ENCODE assay signal across 16 cellular contexts in the genomic region with DNA sequence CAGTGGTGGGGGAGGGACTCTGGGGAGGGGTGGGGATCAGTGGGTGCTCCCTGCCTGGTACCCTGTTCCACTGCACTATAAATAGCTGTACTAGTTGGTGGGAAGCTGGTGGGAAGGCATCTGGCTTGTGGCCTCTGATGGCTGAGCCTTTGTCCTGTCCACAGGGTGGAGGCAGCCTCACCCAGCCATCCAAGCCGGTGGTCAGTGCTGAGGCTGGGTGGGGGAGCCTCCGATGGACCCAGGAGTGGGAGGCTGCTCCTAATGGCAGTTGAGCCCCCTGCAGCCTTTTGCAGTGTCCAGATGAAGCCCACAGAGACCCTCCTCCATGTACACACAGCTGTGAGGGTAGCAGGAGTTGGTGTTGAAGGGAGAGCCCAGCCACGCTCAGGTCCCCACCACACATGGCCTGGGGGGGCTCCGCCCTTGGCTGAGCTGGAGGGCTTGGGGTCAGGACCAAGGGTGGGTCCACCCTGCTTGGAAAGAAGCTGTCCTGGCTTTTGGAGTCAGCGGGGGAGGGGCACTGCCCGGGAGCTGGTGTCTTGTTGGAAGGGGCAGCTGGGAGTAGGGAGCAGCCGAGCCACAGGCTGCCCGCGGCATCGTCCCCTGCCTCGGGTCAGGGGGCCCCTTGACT. TPM values are rescaled to one million over a fixed set of nuclear protein-coding genes. Genes with fewer than 3 reads are reported as not detected.
DNase-seq lines count a peak whose midpoint lies in the region; ATAC-seq lines count a peak whose summit lies in the region.
"Had no signal": no experiment of that assay in that cellular context is flagged by ENCODE, and none has a peak within 500 bp of the region (broad histone marks: within the 10 kb centered on the region; RNA-seq: fewer than 3 reads in every experiment).

No MANE protein-coding gene starts in this region.

- H3K23ac ChIP-seq in trophoblast cell (ENCODE audit: low read length): no peak overlapping the region

- intact Hi-C loops in left ventricle myocardium superior (cut with micrococcal nuclease): no loop called here

- H2BK5ac ChIP-seq in trophoblast cell (ENCODE audit: low read depth, low read length, poor library complexity): no peak overlapping the region

- WGBS in trophoblast cell (ENCODE audit: extremely low coverage, insufficient coverage, insufficient read length): no CpG with 5 or more reads among the region's 11 CpGs

- H3K79me2 ChIP-seq in trophoblast cell (ENCODE audit: control insufficient read depth, insufficient read depth, low read length, poor library complexity): peaks cover 16% of the 10 kb centered on the region

- H3K27me3 ChIP-seq in NT2/D1 (ENCODE audit: insufficient read depth, insufficient read length) (peaks cover 3% of the 10 kb centered on the region), trophoblast cell (ENCODE audit: insufficient read depth, low read length) (no peaks in the 10 kb centered on the region)
- H3K27me3 ChIP-seq: brain microvascular endothelial cell, SJSA1 had no signal

- H3K36me3 ChIP-seq in NT2/D1 (ENCODE audit: insufficient read depth, insufficient read length, low read length) (peaks cover 29% of the 10 kb centered on the region), trophoblast cell (ENCODE audit: control insufficient read depth in 1 of 2, insufficient read depth in 2 of 2, low read length in 2 of 2) (peaks cover 19% of the 10 kb centered on the region in 2 experiments)

- no peak overlapping the region for H3K4me3 ChIP-seq in NT2/D1 (ENCODE audit: insufficient read length, low read depth)
- no peak overlapping the region for H3K4me3 ChIP-seq in trophoblast cell (ENCODE audit: low read depth, low read length)

- H3K4me1 Mint-ChIP-seq in activated T-cell treated with anti-CD3 and anti-CD28 coated beads, Interleukin-2, amount 50 U/mL, for 4 hours (ENCODE audit: low read depth): peaks cover 15% of the 10 kb centered on the region

- no peaks in the 10 kb centered on the region for H3K9me3 Mint-ChIP-seq in activated T-cell treated with anti-CD3 and anti-CD28 coated beads, Interleukin-2, amount 50 U/mL, for 4 hours

- no peak overlapping the region for H3K4me2 ChIP-seq in trophoblast cell (ENCODE audit: low read length)

- no peak overlapping the region for H4K8ac ChIP-seq in trophoblast cell (ENCODE audit: low read depth, low read length)

- no peak overlapping the region for H2AK5ac ChIP-seq in trophoblast cell (ENCODE audit: low read length)

- peak overlapping the region; percentile 38 for H3K18ac ChIP-seq in trophoblast cell (ENCODE audit: low read length)

- H3K36me3 Mint-ChIP-seq in activated T-cell treated with anti-CD3 and anti-CD28 coated beads, Interleukin-2, amount 50 U/mL, for 4 hours (ENCODE audit: insufficient read depth): peaks cover 7% of the 10 kb centered on the region

- no peak overlapping the region for H3K14ac ChIP-seq in trophoblast cell (ENCODE audit: low read length)

- H4K12ac ChIP-seq in trophoblast cell (ENCODE audit: low read depth, low read length): no peak overlapping the region

- no peak overlapping the region for H2BK120ac ChIP-seq in trophoblast cell (ENCODE audit: insufficient read depth, low read length, poor library complexity)

- peaks cover 13% of the 10 kb centered on the region for H3K79me1 ChIP-seq in trophoblast cell (ENCODE audit: low read length)

- no peak overlapping the region for H3K4ac ChIP-seq in trophoblast cell (ENCODE audit: low read depth, low read length)

- peak overlapping the region; percentile 13 for H3K9ac ChIP-seq in NT2/D1 (ENCODE audit: insufficient read length, low read depth)
- no peak overlapping the region for H3K9ac ChIP-seq in trophoblast cell (ENCODE audit: low read length)

- H3K9me3 ChIP-seq in NT2/D1 (ENCODE audit: insufficient read depth, low read length) (peaks cover 18% of the 10 kb centered on the region; the same call in 1 of the 2 replicates), trophoblast cell (ENCODE audit: insufficient read depth, low read depth, low read length) (peaks cover 10% of the 10 kb centered on the region)

- no peaks in the 10 kb centered on the region for H3K27me3 Mint-ChIP-seq in activated T-cell treated with anti-CD3 and anti-CD28 coated beads, Interleukin-2, amount 50 U/mL, for 4 hours (ENCODE audit: low read depth)

- H3K4me3 Mint-ChIP-seq in activated T-cell treated with anti-CD3 and anti-CD28 coated beads, Interleukin-2, amount 50 U/mL, for 4 hours: peak overlapping the region; percentile 11

- H3K4me1 ChIP-seq in NT2/D1 (ENCODE audit: insufficient read depth, insufficient read length) (peaks cover 28% of the 10 kb centered on the region), trophoblast cell (ENCODE audit: control insufficient read depth in 1 of 2, insufficient read depth in 2 of 2, low read length in 2 of 2) (peaks cover 19 to 28% of the 10 kb centered on the region in 2 experiments)

- DNase-seq in activated T-cell treated with anti-CD3 and anti-CD28 coated beads, Interleukin-2, amount 50 U/mL, for 4 hours: no peak
- DNase-seq in activated T-cell treated with anti-CD3 and anti-CD28 coated beads for 4 hours (no peak), NT2/D1 (ENCODE audit: low read depth, low spot score) (no peak), left ventricle myocardium superior (peak; percentile 34), trophoblast cell (no peak), NCI-H510A treated with DMSO at 0.1 percent for 48 hours (lab: John Stamatoyannopoulos, UW) (no peak)
- DNase-seq in central memory CD4-positive, alpha-beta T cell: no peak
- DNase-seq: brain microvascular endothelial cell; NCI-H2081; nucleus accumbens; stimulated activated CD8-positive, alpha-beta memory T cell treated with anti-CD3 and anti-CD28 coated beads, Interleukin-4, amount 100 ng/mL, for 48 hours had no signal

- no peak for ATAC-seq in activated T-cell treated with anti-CD3 and anti-CD28 coated beads, Interleukin-2, amount 50 U/mL, for 4 hours
- ATAC-seq in left ventricle myocardium superior (no peak), HG03460 (IDR thresholded peaks at IDR 0.05; ENCODE audit: unreplicated experiment) (no peak)

- H2BK12ac ChIP-seq in trophoblast cell (ENCODE audit: low read length): no peak overlapping the region

- no peak overlapping the region for H3K27ac ChIP-seq in trophoblast cell (ENCODE audit: low read depth, low read length)
- H3K27ac ChIP-seq: brain microvascular endothelial cell, SJSA1 had no signal

- no peak overlapping the region for H4K91ac ChIP-seq in trophoblast cell (ENCODE audit: low read depth, low read length)

- no peak overlapping the region for H2AFZ ChIP-seq in trophoblast cell (ENCODE audit: insufficient read depth, low read length, poor library complexity)

RNA-seq across cellular contexts. Expression of a gene that starts 2.5 kb away (rescaled TPM):
- 100 to 1,000 TPM; 137 to 171 (median 165) TPM for total RNA-seq in activated T-cell treated with anti-CD3 and anti-CD28 coated beads, Interleukin-2, amount 50 U/mL, for 4 hours
- total RNA-seq in left ventricle myocardium superior: 307 TPM
- polyA plus RNA-seq in trophoblast cell (2013): 330 and 341 TPM in 2 replicates

RNA-seq across cellular contexts. Expression of a gene that starts 14.1 kb away (rescaled TPM):
- total RNA-seq in activated T-cell treated with anti-CD3 and anti-CD28 coated beads, Interleukin-2, amount 50 U/mL, for 4 hours: under 1 TPM; 0.13 to 0.21 (median 0.16) TPM
- total RNA-seq in left ventricle myocardium superior: not detected
- polyA plus RNA-seq in trophoblast cell (2013): 0.03 TPM in 1 of 2 replicates, not detected in the other
- total RNA-seq: A673, SJSA1 had no signal

RNA-seq across cellular contexts. Expression of a gene that starts 24.2 kb away (rescaled TPM):
- total RNA-seq in activated T-cell treated with anti-CD3 and anti-CD28 coated beads, Interleukin-2, amount 50 U/mL, for 4 hours: under 1 TPM; 0.63 to 0.96 (median 0.74) TPM
- 1,346 TPM for total RNA-seq in left ventricle myocardium superior
- 30.0 and 32.8 TPM in 2 replicates for polyA plus RNA-seq in trophoblast cell (2013)

RNA-seq across cellular contexts. Expression of a gene that starts 24.5 kb away (rescaled TPM):
- total RNA-seq in activated T-cell treated with anti-CD3 and anti-CD28 coated beads, Interleukin-2, amount 50 U/mL, for 4 hours: not detected
- not detected for total RNA-seq in left ventricle myocardium superior
- polyA plus RNA-seq in trophoblast cell (2013): not detected in 2 replicates
- total RNA-seq: A673, kidney epithelial cell, SJSA1 had no signal
- polyA plus RNA-seq: urinary bladder had no signal

RNA-seq across cellular contexts. Expression of a gene that starts 30.9 kb away (rescaled TPM):
- total RNA-seq in activated T-cell treated with anti-CD3 and anti-CD28 coated beads, Interleukin-2, amount 50 U/mL, for 4 hours: under 1 TPM; 0.13 to 0.19 (median 0.18) TPM
- total RNA-seq in left ventricle myocardium superior: 0.15 TPM
- polyA plus RNA-seq in trophoblast cell (2013): 0.69 and 0.85 TPM in 2 replicates

Comparison
In these comparisons a context has a peak if more than half of its experiments do, and no peak if none do; other contexts are left out.
1. RNA of a gene that starts 24.2 kb away (total RNA-seq): 1,346 TPM in left ventricle myocardium superior (single experiment); 0.63 to 0.96 TPM in activated T-cell treated with anti-CD3 and anti-CD28 coated beads, Interleukin-2, amount 50 U/mL, for 4 hours; every median in the first group is over 100 times any median in the second.